22 cellular contexts compared by ENCODE assay signal in the genomic region with DNA sequence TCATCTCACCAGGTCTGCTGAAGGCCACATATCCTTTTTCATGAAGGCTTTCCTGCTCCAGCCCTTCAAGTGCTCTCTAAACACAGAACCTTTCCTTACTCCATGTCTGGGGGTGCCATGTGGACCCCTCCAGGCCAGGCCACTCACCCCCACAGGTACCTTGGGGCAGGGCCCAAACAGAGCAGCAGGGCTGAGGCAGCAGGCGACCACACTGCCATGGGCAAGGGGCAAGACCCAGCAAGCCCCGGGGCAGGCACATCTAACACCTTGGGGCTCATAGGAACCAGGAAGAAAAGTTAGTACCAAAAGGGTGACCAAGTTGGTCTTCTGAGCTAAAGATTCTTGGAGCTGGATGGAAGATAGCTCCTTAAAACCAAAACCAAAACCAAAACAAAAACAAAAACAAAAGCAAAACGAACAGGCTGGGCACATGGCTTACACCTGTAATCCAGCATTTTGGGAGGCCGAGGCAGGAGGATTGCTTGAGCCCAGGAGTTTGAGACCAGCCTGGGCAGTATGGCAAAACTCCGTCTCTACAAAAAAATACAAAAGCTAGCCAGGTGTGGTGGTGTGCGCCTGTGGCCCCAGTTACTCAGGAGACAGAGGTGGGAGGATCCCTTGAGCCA.
DNase-seq lines count a peak whose midpoint lies in the region; ATAC-seq, FAIRE-seq and TF ChIP-seq lines count a peak whose summit lies in the region.
"Had no signal": no experiment of that assay in that cellular context is flagged by ENCODE, and none has a peak within 500 bp of the region (broad histone marks: within the 10 kb centered on the region; RNA-seq: fewer than 3 reads in every experiment).

No MANE protein-coding gene starts in this region.

- no peak for ATAC-seq in GM18873 (IDR thresholded peaks at IDR 0.05; ENCODE audit: low FRiP score, unreplicated experiment)
- ATAC-seq: K562; stimulated activated memory B cell treated with anti-CD40 and anti-IgM and Interleukin-4, amounts not matched to agents 10 μg/mL and 1 μg/mL and 100 μg/mL, for 72 hours; T-cell had no signal

- H2BK15ac ChIP-seq in H1 (ENCODE audit: low read length) (no peak overlapping the region), neuronal stem cell (ENCODE audit: low read length) (no peak overlapping the region)

- CTCF ChIA-PET in activated naive CD4-positive, alpha-beta T cell treated with anti-CD3 and anti-CD28 coated beads for 36 hours (lab: Charles Lee), result interaction anchor here (1.2 kb wide), 1 partner anchor 11 kb away, joined by 4 read pairs; no protein-coding TSS in a partner anchor
- CTCF ChIA-PET in RWPE1 (lab: Yijun Ruan, JAX), result interaction anchor here (0.6 kb wide), 1 partner anchor 8 kb away, joined by 3 read pairs; no protein-coding TSS in a partner anchor
- CTCF ChIA-PET in H1 (lab: Charles Lee; ENCODE audit: partially characterized antibody), result interaction anchor here (0.7 to 5.5 kb wide), 9 partner anchors 10 to 122 kb away, joined by 3 to 34 read pairs (median 4); no protein-coding TSS in a partner anchor

- no peaks in the 10 kb centered on the region for H3K9me3 ChIP-seq in H1 (ENCODE audit: insufficient read depth in 2 of 2, low read depth in 1 of 2, low read length in 1 of 2)
- no peaks in the 10 kb centered on the region for H3K9me3 ChIP-seq in neuronal stem cell (replicated peaks in 1 of 2; ENCODE audit: control insufficient read depth in 2 of 2, insufficient read depth in 1 of 2, low read depth in 1 of 2, low read length in 2 of 2)
- H3K9me3 ChIP-seq: BLaER1 treated with 17β-estradiol and CSF1 and Interleukin-3, amounts not matched to agents 10 nM and 100 nM had no signal

- H3K36me3 ChIP-seq in H1 (ENCODE audit: control insufficient read depth in 2 of 4, insufficient read depth in 4 of 4, low read length in 3 of 4) (no peaks in the 10 kb centered on the region; a peak in 1 of 8 replicates), neuronal stem cell (replicated peaks in 1 of 2; ENCODE audit: control insufficient read depth in 2 of 2, insufficient read depth in 2 of 2, low read length in 2 of 2) (peaks cover 0 to 83% of the 10 kb centered on the region in 2 donors)
- H3K36me3 ChIP-seq: cardiac muscle cell had no signal

- no peak overlapping the region for H3K9ac ChIP-seq in H1 (replicated peaks in 1 of 4; ENCODE audit: extremely low read depth in 1 of 4, low read depth in 3 of 4, low read length in 3 of 4)
- no peak overlapping the region for H3K9ac ChIP-seq in neuronal stem cell (ENCODE audit: low read depth, low read length, poor library complexity)
- H3K9ac ChIP-seq: BLaER1 treated with 17β-estradiol and CSF1 and Interleukin-3, amounts not matched to agents 10 nM and 100 nM had no signal

- H3K79me1 ChIP-seq in H1 (ENCODE audit: low read depth, low read length) (peaks cover 18% of the 10 kb centered on the region), neuronal stem cell (ENCODE audit: low read depth, low read length) (peaks cover 10% of the 10 kb centered on the region)

- H3K4me3 ChIP-seq in H1 (ENCODE audit: extremely low read depth in 1 of 4, insufficient read depth in 2 of 4, low read depth in 3 of 4, low read length in 4 of 4), result no peak overlapping the region
- no peak overlapping the region for H3K4me3 ChIP-seq in neuronal stem cell (ENCODE audit: low read length in 2 of 2)
- H3K4me3 ChIP-seq: BLaER1 treated with 17β-estradiol and CSF1 and Interleukin-3, amounts not matched to agents 10 nM and 100 nM; cardiac muscle cell; K562 had no signal

- peaks cover 0 to 5% (median 0%) of the 10 kb centered on the region in 4 experiments; a peak in 4 of 7 replicates for H3K4me1 ChIP-seq in H1 (replicated peaks in 1 of 4; ENCODE audit: control insufficient read depth in 3 of 4, insufficient read depth in 4 of 4, low read length in 3 of 4)
- peaks cover 2 to 3% of the 10 kb centered on the region in 2 donors for H3K4me1 ChIP-seq in neuronal stem cell (ENCODE audit: control insufficient read depth in 2 of 2, insufficient read depth in 1 of 2, low read depth in 1 of 2, low read length in 2 of 2)

- H3K4me2 ChIP-seq in H1 (ENCODE audit: insufficient read depth in 1 of 2, low read depth in 2 of 2, low read length in 2 of 2), result no peak overlapping the region
- no peak overlapping the region for H3K4me2 ChIP-seq in neuronal stem cell (ENCODE audit: insufficient read depth, low read length, poor library complexity, severe bottlenecking)
- H3K4me2 ChIP-seq: BLaER1 treated with 17β-estradiol and CSF1 and Interleukin-3, amounts not matched to agents 10 nM and 100 nM had no signal

- H2AFZ ChIP-seq in H1 (ENCODE audit: low read length) (no peak overlapping the region), neuronal stem cell (ENCODE audit: low read length) (no peak overlapping the region)

- H2BK120ac ChIP-seq in H1 (replicated peaks; ENCODE audit: low read depth, low read length) (no peak overlapping the region), neuronal stem cell (ENCODE audit: low read depth, low read length) (no peak overlapping the region)

- H2BK5ac ChIP-seq in H1 (ENCODE audit: low read depth, low read length) (0 out of 2 replicates have a peak overlapping the region, but pooled peaks have one; percentile 22), neuronal stem cell (ENCODE audit: low read length) (no peak overlapping the region)

- no peak overlapping the region for H3K4me3 Mint-ChIP-seq in activated naive CD4-positive, alpha-beta T cell treated with anti-CD3 and anti-CD28 coated beads for 36 hours
- H3K4me3 Mint-ChIP-seq: naive B cell; stimulated activated memory B cell treated with anti-CD40 and anti-IgM and Interleukin-4, amounts not matched to agents 10 μg/mL and 1 μg/mL and 100 μg/mL, for 72 hours; T-cell had no signal

- H3K27ac ChIP-seq in RWPE1 (peak overlapping the region; percentile 25), H1 (ENCODE audit: low read depth, low read length) (no peak overlapping the region), neuronal stem cell (replicated peaks; ENCODE audit: low read length) (no peak overlapping the region)
- H3K27ac ChIP-seq: cardiac muscle cell had no signal

- TF ChIP-seq EP300 in H1 (IDR thresholded peaks at IDR 0.05; ENCODE audit: borderline replicate concordance in 1 of 2, low read depth in 2 of 2, low read length in 2 of 2), result no peak

- intact Hi-C loops in activated naive CD4-positive, alpha-beta T cell treated with anti-CD3 and anti-CD28 coated beads for 36 hours (cut with micrococcal nuclease), result no loop called here

- WGBS in H1 (ENCODE audit: extremely low coverage in 1 of 2, insufficient coverage in 1 of 2, insufficient read length in 1 of 2, insufficient replicate concordance in 2 of 2, low coverage in 1 of 2, low lambda C conversion rate in 2 of 2, missing lambda C conversion rate in 1 of 2), 2 experiments, result 84% methylated on average over 6 of the region's 6 CpGs; no CpG with 5 or more reads in 1 of the 2 experiments
- WGBS in neuronal stem cell (ENCODE audit: extremely low coverage in 2 of 2, insufficient read length in 2 of 2, insufficient replicate concordance in 1 of 2), 2 donors, result no CpG with 5 or more reads among the region's 6 CpGs

- H3K4ac ChIP-seq in H1 (replicated peaks; ENCODE audit: insufficient read length, low read depth, low read length), result no peak overlapping the region
- H3K4ac ChIP-seq in neuronal stem cell (ENCODE audit: low read length), result no peak overlapping the region

- H4K20me1 ChIP-seq in H1 (replicated peaks in 1 of 2; ENCODE audit: control insufficient read depth in 1 of 2, insufficient read depth in 2 of 2, low read length in 2 of 2), result peaks cover 8 to 18% of the 10 kb centered on the region in 2 experiments

- TF ChIP-seq POLR2A in H1 (IDR thresholded peaks at IDR 0.05; ENCODE audit: control extremely low read depth in 1 of 2, low read depth in 2 of 2, low read length in 2 of 2), result no peak

- H3K23ac ChIP-seq in H1 (ENCODE audit: insufficient read length) (no peak overlapping the region), neuronal stem cell (ENCODE audit: low read depth, low read length, poor library complexity) (no peak overlapping the region)

- H3K23me2 ChIP-seq in H1 (ENCODE audit: low read depth, low read length), result no peaks in the 10 kb centered on the region

- peaks cover 12% of the 10 kb centered on the region for H3K4me1 Mint-ChIP-seq in activated naive CD4-positive, alpha-beta T cell treated with anti-CD3 and anti-CD28 coated beads for 36 hours (ENCODE audit: low read depth)
- H3K4me1 Mint-ChIP-seq: stimulated activated memory B cell treated with anti-CD40 and anti-IgM and Interleukin-4, amounts not matched to agents 10 μg/mL and 1 μg/mL and 100 μg/mL, for 72 hours had no signal

- DNase-seq in activated naive CD4-positive, alpha-beta T cell treated with anti-CD3 and anti-CD28 coated beads for 36 hours, result no peak
- DNase-seq in activated naive CD4-positive, alpha-beta T cell treated with anti-CD3 and anti-CD28 coated beads, Interleukin-2, amount 50 U/mL, for 16 hours, result no peak
- DNase-seq in RWPE1 (ENCODE audit: low spot score) (no peak), H1 (ENCODE audit: low read depth in 1 of 2, low spot score in 2 of 2) (no peak), neuronal stem cell (ENCODE audit: low spot score) (no peak), NCI-H1436 (lab: John Stamatoyannopoulos, UW) (no peak), NCI-H524 (lab: John Stamatoyannopoulos, UW) (no peak)
- DNase-seq: amygdala, DMS 273 treated with DMSO at 0.1 percent for 48 hours, hypothalamus, naive B cell, NCI-H1694, NCI-H2227 treated with DMSO at 0.1 percent for 48 hours, NCI-H774, SIG-M5, T-cell had no signal

- H4K91ac ChIP-seq in H1 (replicated peaks; ENCODE audit: insufficient read length, low read length) (no peak overlapping the region), neuronal stem cell (ENCODE audit: low read depth, low read length, poor library complexity) (no peak overlapping the region)

- no peak overlapping the region for H2BK20ac ChIP-seq in H1 (ENCODE audit: low read length)

- no peaks in the 10 kb centered on the region for H3K36me3 Mint-ChIP-seq in activated naive CD4-positive, alpha-beta T cell treated with anti-CD3 and anti-CD28 coated beads for 36 hours (ENCODE audit: low read depth)
- H3K36me3 Mint-ChIP-seq: naive B cell; stimulated activated memory B cell treated with anti-CD40 and anti-IgM and Interleukin-4, amounts not matched to agents 10 μg/mL and 1 μg/mL and 100 μg/mL, for 72 hours had no signal

- H2AK5ac ChIP-seq in H1 (ENCODE audit: low read depth, low read length) (no peak overlapping the region), neuronal stem cell (ENCODE audit: low read depth, low read length) (no peak overlapping the region)

- peak overlapping the region; percentile 42 for H4K8ac ChIP-seq in H1 (ENCODE audit: extremely low read depth, insufficient read depth, low read length)
- H4K8ac ChIP-seq in neuronal stem cell (ENCODE audit: low read depth, low read length), result no peak overlapping the region

- H4K5ac ChIP-seq in H1 (ENCODE audit: insufficient read length, low read depth, low read length), result no peak overlapping the region

- FAIRE-seq in H1 (lab: Jason Lieb, UNC), result no peak
- FAIRE-seq: K562, keratinocyte had no signal

- H3K27me3 Mint-ChIP-seq in activated naive CD4-positive, alpha-beta T cell treated with anti-CD3 and anti-CD28 coated beads for 36 hours (ENCODE audit: low read depth), result no peaks in the 10 kb centered on the region
- H3K27me3 Mint-ChIP-seq: naive B cell; stimulated activated memory B cell treated with anti-CD40 and anti-IgM and Interleukin-4, amounts not matched to agents 10 μg/mL and 1 μg/mL and 100 μg/mL, for 72 hours; T-cell had no signal

- no peak overlapping the region for H2BK12ac ChIP-seq in H1 (ENCODE audit: low read depth, low read length)
- no peak overlapping the region for H2BK12ac ChIP-seq in neuronal stem cell (ENCODE audit: low read length)

- peak overlapping the region; percentile 53 for H3K27ac Mint-ChIP-seq in activated naive CD4-positive, alpha-beta T cell treated with anti-CD3 and anti-CD28 coated beads for 36 hours
- H3K27ac Mint-ChIP-seq: stimulated activated memory B cell treated with anti-CD40 and anti-IgM and Interleukin-4, amounts not matched to agents 10 μg/mL and 1 μg/mL and 100 μg/mL, for 72 hours; T-cell had no signal

- no peaks in the 10 kb centered on the region for H3K9me3 Mint-ChIP-seq in activated naive CD4-positive, alpha-beta T cell treated with anti-CD3 and anti-CD28 coated beads for 36 hours
- H3K9me3 Mint-ChIP-seq: naive B cell; stimulated activated memory B cell treated with anti-CD40 and anti-IgM and Interleukin-4, amounts not matched to agents 10 μg/mL and 1 μg/mL and 100 μg/mL, for 72 hours; T-cell had no signal

- no peak for TF ChIP-seq CTCF in RWPE1 (conservative IDR thresholded peaks at IDR 0.05; ENCODE audit: low read depth)
- TF ChIP-seq CTCF in H1 (IDR thresholded peaks at IDR 0.05; ENCODE audit: control extremely low read depth in 1 of 3, insufficient read depth in 1 of 3, low read depth in 1 of 3, low read length in 3 of 3), result no peak

- H3K27me3 ChIP-seq in H1 (replicated peaks in 1 of 4; ENCODE audit: control insufficient read depth in 3 of 4, extremely low read depth in 1 of 4, insufficient read depth in 3 of 4, low read length in 3 of 4) (no peaks in the 10 kb centered on the region), neuronal stem cell (ENCODE audit: control insufficient read depth in 3 of 3, insufficient read depth in 3 of 3, low read depth in 1 of 3, low read length in 3 of 3) (peaks cover 0 to 1% (median 0%) of the 10 kb centered on the region in 3 experiments)
- H3K27me3 ChIP-seq: BLaER1 treated with 17β-estradiol and CSF1 and Interleukin-3, amounts not matched to agents 10 nM and 100 nM; cardiac muscle cell had no signal

- no peak overlapping the region for H3K56ac ChIP-seq in H1 (replicated peaks; ENCODE audit: insufficient read length, low read depth, low read length)

- peaks cover 0 to 71% of the 10 kb centered on the region in 2 experiments; a peak in 2 of 4 replicates for H3K79me2 ChIP-seq in H1 (ENCODE audit: control insufficient read depth in 1 of 2, insufficient read depth in 2 of 2, low read length in 2 of 2)

- no peak overlapping the region for H3K14ac ChIP-seq in H1 (ENCODE audit: insufficient read length)
- no peak overlapping the region for H3K14ac ChIP-seq in neuronal stem cell (ENCODE audit: low read length)

- no peak for TF ChIP-seq RAD21 in H1 (IDR thresholded peaks at IDR 0.05 in 1 of 2, conservative IDR thresholded peaks at IDR 0.05 in 1 of 2; ENCODE audit: low read depth in 2 of 2, low read length in 2 of 2)

- no peak overlapping the region for H3K18ac ChIP-seq in H1 (ENCODE audit: extremely low read depth, low read length)
- peak overlapping the region; percentile 48 for H3K18ac ChIP-seq in neuronal stem cell (ENCODE audit: low read length)

- POLR2A ChIA-PET in RWPE1 (lab: Yijun Ruan, JAX; ENCODE audit: low non-redundant PET), result no interaction called here
- POLR2A ChIA-PET in H1 (lab: Charles Lee; ENCODE audit: partially characterized antibody), result interaction anchor here (2.1 kb wide), 1 partner anchor 10 kb away, joined by 9 read pairs; no protein-coding TSS in a partner anchor
